Comparison of ENCODE assay signal across 10 cellular contexts in the genomic region with DNA sequence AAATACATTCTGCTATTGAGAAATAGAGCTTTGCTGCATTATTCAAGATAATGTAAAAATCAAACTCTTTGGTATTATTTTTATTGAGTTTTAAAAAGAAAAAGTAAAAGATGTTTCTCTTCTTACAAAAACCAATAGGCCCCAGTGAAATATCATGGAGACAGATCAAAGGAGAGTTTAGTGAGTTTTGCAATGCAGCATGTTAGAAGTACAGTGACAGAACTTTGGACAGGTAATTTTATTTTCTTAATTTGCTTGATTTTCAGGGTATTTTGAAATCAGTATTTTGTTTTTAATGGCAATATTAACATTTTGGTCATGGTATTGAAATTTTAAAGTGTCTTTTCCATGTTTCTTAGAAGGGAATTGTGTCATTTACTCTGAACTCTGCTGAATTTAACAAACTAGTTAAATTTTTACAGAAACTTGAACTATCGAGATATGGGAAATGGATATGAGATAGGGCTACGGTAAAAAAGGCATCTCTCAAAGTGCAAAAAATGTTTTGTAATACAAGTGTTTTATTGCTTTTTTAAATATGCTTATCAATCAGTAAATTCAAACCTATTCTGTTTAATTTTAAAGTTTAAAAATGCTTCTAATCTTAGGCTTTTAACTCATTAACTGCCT.
"Had no signal": no experiment of that assay in that cellular context is flagged by ENCODE, and none has a peak within 500 bp of the region (broad histone marks: within the 10 kb centered on the region; RNA-seq: fewer than 3 reads in every experiment).

No MANE protein-coding gene starts in this region.

- H3K4me3 ChIP-seq: GM23248, HAP-1 had no signal

- H3K27ac ChIP-seq: GM23248, HL-60 had no signal

- H3K27me3 Mint-ChIP-seq: IgD-negative memory B cell had no signal

- H3K9ac ChIP-seq: GM23248 had no signal

- H3K9me3 ChIP-seq: HAP-1 had no signal

- FAIRE-seq: HTR-8/SVneo had no signal

- H3K9me3 Mint-ChIP-seq: HFFc6, IgD-negative memory B cell had no signal

- ATAC-seq: HCT116 had no signal

- DNase-seq: GM23248, GOT3, H7, HFFc6, KG1 had no signal

- H3K27ac Mint-ChIP-seq: HFFc6, IgD-negative memory B cell had no signal

- H3K4me3 Mint-ChIP-seq: HFFc6, IgD-negative memory B cell had no signal

- H2AFZ ChIP-seq: GM23248 had no signal
